1 cellular context compared by ENCODE assay signal in genomic region chr6:148878683-148879082, GRCh38.
TF ChIP-seq lines count a peak whose summit lies in the region.

No MANE protein-coding gene starts in this region.

TF ChIP-seq in GM12878, 131 proteins besides CTCF, POLR2A, EP300 and RAD21 (continued from another document):
- TF ChIP-seq, protein P1, sequence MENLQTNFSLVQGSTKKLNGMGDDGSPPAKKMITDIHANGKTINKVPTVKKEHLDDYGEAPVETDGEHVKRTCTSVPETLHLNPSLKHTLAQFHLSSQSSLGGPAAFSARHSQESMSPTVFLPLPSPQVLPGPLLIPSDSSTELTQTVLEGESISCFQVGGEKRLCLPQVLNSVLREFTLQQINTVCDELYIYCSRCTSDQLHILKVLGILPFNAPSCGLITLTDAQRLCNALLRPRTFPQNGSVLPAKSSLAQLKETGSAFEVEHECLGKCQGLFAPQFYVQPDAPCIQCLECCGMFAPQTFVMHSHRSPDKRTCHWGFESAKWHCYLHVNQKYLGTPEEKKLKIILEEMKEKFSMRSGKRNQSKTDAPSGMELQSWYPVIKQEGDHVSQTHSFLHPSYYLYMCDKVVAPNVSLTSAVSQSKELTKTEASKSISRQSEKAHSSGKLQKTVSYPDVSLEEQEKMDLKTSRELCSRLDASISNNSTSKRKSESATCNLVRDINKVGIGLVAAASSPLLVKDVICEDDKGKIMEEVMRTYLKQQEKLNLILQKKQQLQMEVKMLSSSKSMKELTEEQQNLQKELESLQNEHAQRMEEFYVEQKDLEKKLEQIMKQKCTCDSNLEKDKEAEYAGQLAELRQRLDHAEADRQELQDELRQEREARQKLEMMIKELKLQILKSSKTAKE (IDR thresholded peaks at IDR 0.05; ENCODE audit: low read depth, poor library complexity, severe bottlenecking), result no peak
